ENCODE assay signal across 17 cellular contexts in the genomic region with DNA sequence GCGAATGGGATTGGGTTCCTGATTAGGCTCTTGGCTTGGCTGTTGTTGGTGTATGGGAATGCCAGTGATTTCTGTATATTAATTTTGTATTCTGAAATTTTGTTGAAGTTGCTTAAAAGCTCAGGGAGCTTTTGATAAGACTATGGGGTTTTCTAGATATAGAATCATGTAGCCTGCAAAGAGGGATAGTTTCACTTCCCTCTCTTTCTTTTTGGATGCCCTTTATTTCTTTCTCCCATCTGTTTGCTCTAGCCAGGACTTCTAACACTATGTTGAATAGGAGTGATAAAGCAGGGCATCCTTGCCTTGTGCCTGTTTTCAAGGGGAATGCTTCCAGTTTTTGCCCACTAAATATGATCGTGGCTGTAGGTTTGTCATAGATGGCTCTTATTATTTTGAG.
"Had no signal": no experiment of that assay in that cellular context is flagged by ENCODE, and none has a peak within 500 bp of the region (broad histone marks: within the 10 kb centered on the region; RNA-seq: fewer than 3 reads in every experiment).

No MANE protein-coding gene starts in this region.

- H3K4me1 ChIP-seq: heart left ventricle, psoas muscle, right lobe of liver, thyroid gland, uterus had no signal

- H3K27me3 ChIP-seq: neutrophil, right lobe of liver, thyroid gland, uterus had no signal

- H3K36me3 Mint-ChIP-seq: type B pancreatic cell had no signal

- ATAC-seq: esophagus mucosa; heart left ventricle; naive thymus-derived CD8-positive, alpha-beta T cell; psoas muscle; right lobe of liver had no signal

- H3K27me3 Mint-ChIP-seq: naive thymus-derived CD8-positive, alpha-beta T cell; stimulated activated naive B cell treated with anti-CD40 and anti-IgM and Interleukin-4, amounts not matched to agents 10 μg/mL and 1 μg/mL and 100 μg/mL, for 72 hours; type B pancreatic cell had no signal

- H3K36me3 ChIP-seq: heart left ventricle, neutrophil, right lobe of liver, thyroid gland, uterus had no signal

- DNase-seq: effector memory CD4-positive, alpha-beta T cell; heart left ventricle; hippocampal formation; kidney glomerular epithelial cell; naive thymus-derived CD8-positive, alpha-beta T cell; psoas muscle; retina; right lobe of liver; stimulated activated CD4-positive, alpha-beta T cell treated with anti-CD3 and anti-CD28 coated beads, Interleukin-4, amount 100 ng/mL, for 1 hour; stimulated activated naive B cell treated with anti-CD40 and anti-IgM and Interleukin-4, amounts not matched to agents 10 μg/mL and 1 μg/mL and 100 μg/mL, for 72 hours; thyroid gland; uterus had no signal

- H3K9me3 ChIP-seq: neutrophil, right lobe of liver, thyroid gland, uterus had no signal

- H3K4me3 Mint-ChIP-seq: naive thymus-derived CD8-positive, alpha-beta T cell; stimulated activated naive B cell treated with anti-CD40 and anti-IgM and Interleukin-4, amounts not matched to agents 10 μg/mL and 1 μg/mL and 100 μg/mL, for 72 hours; type B pancreatic cell had no signal

- H3K27ac ChIP-seq: heart left ventricle, psoas muscle, right lobe of liver, thyroid gland, uterus had no signal

- H3K4me3 ChIP-seq: heart left ventricle, psoas muscle, right lobe of liver, thyroid gland, uterus had no signal

- FAIRE-seq: endometrium, frontal cortex had no signal

- H3K27ac Mint-ChIP-seq: stimulated activated naive B cell treated with anti-CD40 and anti-IgM and Interleukin-4, amounts not matched to agents 10 μg/mL and 1 μg/mL and 100 μg/mL, for 72 hours; type B pancreatic cell had no signal
